In the genomic region with DNA sequence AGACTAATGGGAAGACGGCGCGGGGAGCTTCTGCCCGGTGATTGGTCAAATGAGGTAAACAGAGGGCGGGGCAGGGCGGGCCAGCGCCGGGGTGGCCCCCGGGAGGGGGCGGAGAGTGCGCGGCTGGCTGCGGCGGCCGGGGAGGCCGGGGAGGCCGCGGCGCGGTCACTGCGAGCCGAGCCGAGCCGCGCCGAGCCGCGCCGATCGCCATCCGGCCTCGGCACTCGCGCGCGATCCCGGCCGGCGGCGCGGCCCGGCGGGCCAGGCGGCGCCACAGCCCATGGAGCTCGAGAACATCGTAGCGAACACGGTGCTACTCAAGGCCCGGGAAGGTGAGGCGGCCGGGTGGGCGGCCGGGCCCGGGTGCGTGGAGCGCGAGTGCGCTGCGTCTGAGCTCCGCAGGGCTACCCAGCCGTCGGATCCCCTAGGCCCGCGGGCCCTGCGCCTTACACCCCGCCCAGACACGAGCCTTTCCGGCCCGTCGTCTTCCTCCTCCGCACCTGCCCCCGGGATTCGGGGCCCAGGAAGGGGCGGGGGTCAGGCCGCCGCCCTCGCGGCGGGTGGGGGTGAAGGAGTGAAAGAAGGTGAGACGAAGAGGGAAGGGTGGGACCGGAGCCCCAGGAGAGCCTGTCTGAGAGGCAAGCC, we compare ENCODE assay signal across 1 cellular context.
TF ChIP-seq lines count a peak whose summit lies in the region.

TSS of gene GRK6 (plus strand) at position 111 of the 645 bp plus-strand sequence. CDS start at position 281, 170 bp downstream.

TF ChIP-seq in HEK293, 187 proteins besides CTCF, POLR2A, EP300 and RAD21 (continued from another document and continues in another):
- TF ChIP-seq ZNF843 (tag by site-specific recombination; IDR thresholded peaks at IDR 0.05) (no peak), ZNF561 (tag by site-specific recombination; IDR thresholded peaks at IDR 0.05; ENCODE audit: borderline replicate concordance) (no peak), OSR2 (tag by site-specific recombination; IDR thresholded peaks at IDR 0.05) (no peak), ZNF548 (tag by site-specific recombination; IDR thresholded peaks at IDR 0.05) (no peak), GLI4 (tag by site-specific recombination; IDR thresholded peaks at IDR 0.05) (no peak), ZBTB44 (tag by site-specific recombination; IDR thresholded peaks at IDR 0.05) (no peak), KLF1 (tag by site-specific recombination; IDR thresholded peaks at IDR 0.05) (peak; percentile 87), ZNF175 (tag by site-specific recombination; IDR thresholded peaks at IDR 0.05) (no peak), IKZF3 (tag by site-specific recombination; IDR thresholded peaks at IDR 0.05) (no peak), ZNF366 (tag by site-specific recombination; conservative IDR thresholded peaks at IDR 0.05) (no peak), GLIS1 (tag by site-specific recombination; IDR thresholded peaks at IDR 0.05) (peak; percentile 44; the same call in 1 of the 2 replicates), ZNF157 (tag by site-specific recombination; IDR thresholded peaks at IDR 0.05) (no peak), ZNF155 (tag by site-specific recombination; IDR thresholded peaks at IDR 0.05) (no peak), SCRT1 (tag by site-specific recombination; IDR thresholded peaks at IDR 0.05; ENCODE audit: borderline replicate concordance) (no peak), ZEB2 (tag by site-specific recombination; IDR thresholded peaks at IDR 0.05) (0 out of 2 replicates have a peak, but pooled peaks have one; percentile 8), ZNF248 (tag by site-specific recombination; IDR thresholded peaks at IDR 0.05) (no peak), ZNF169 (tag by site-specific recombination; IDR thresholded peaks at IDR 0.05) (no peak), ZFP41 (tag by site-specific recombination; IDR thresholded peaks at IDR 0.05; ENCODE audit: borderline replicate concordance) (no peak), ZNF2 (tag by site-specific recombination; IDR thresholded peaks at IDR 0.05) (no peak), ZNF214 (tag by site-specific recombination; IDR thresholded peaks at IDR 0.05; ENCODE audit: borderline replicate concordance) (no peak), ZNF837 (tag by site-specific recombination; IDR thresholded peaks at IDR 0.05) (no peak), KLF9 (tag by site-specific recombination; IDR thresholded peaks at IDR 0.05; ENCODE audit: low read depth) (peak; percentile 30), ZNF544 (tag by site-specific recombination; IDR thresholded peaks at IDR 0.05) (no peak), ZNF785 (tag by site-specific recombination; IDR thresholded peaks at IDR 0.05) (no peak), ZBTB10 (tag by site-specific recombination; IDR thresholded peaks at IDR 0.05) (no peak), KLF7 (tag by site-specific recombination; IDR thresholded peaks at IDR 0.05; ENCODE audit: borderline replicate concordance) (no peak), EGR2 (tag by site-specific recombination; IDR thresholded peaks at IDR 0.05; ENCODE audit: low read depth) (peak; percentile 88), ZSCAN30 (tag by site-specific recombination; IDR thresholded peaks at IDR 0.05) (no peak), ZNF621 (tag by site-specific recombination; IDR thresholded peaks at IDR 0.05) (no peak), ZNF768 (tag by site-specific recombination; IDR thresholded peaks at IDR 0.05) (no peak), ZNF792 (tag by site-specific recombination; IDR thresholded peaks at IDR 0.05) (no peak), ZNF664 (tag by site-specific recombination; IDR thresholded peaks at IDR 0.05) (no peak), BCL11B (tag by site-specific recombination; IDR thresholded peaks at IDR 0.05; ENCODE audit: low read depth) (0 out of 2 replicates have a peak, but pooled peaks have one; percentile 10)
- TF ChIP-seq, protein P1, sequence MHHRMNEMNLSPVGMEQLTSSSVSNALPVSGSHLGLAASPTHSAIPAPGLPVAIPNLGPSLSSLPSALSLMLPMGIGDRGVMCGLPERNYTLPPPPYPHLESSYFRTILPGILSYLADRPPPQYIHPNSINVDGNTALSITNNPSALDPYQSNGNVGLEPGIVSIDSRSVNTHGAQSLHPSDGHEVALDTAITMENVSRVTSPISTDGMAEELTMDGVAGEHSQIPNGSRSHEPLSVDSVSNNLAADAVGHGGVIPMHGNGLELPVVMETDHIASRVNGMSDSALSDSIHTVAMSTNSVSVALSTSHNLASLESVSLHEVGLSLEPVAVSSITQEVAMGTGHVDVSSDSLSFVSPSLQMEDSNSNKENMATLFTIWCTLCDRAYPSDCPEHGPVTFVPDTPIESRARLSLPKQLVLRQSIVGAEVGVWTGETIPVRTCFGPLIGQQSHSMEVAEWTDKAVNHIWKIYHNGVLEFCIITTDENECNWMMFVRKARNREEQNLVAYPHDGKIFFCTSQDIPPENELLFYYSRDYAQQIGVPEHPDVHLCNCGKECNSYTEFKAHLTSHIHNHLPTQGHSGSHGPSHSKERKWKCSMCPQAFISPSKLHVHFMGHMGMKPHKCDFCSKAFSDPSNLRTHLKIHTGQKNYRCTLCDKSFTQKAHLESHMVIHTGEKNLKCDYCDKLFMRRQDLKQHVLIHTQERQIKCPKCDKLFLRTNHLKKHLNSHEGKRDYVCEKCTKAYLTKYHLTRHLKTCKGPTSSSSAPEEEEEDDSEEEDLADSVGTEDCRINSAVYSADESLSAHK (tag by site-specific recombination; IDR thresholded peaks at IDR 0.05): no peak
- TF ChIP-seq, protein P2, sequence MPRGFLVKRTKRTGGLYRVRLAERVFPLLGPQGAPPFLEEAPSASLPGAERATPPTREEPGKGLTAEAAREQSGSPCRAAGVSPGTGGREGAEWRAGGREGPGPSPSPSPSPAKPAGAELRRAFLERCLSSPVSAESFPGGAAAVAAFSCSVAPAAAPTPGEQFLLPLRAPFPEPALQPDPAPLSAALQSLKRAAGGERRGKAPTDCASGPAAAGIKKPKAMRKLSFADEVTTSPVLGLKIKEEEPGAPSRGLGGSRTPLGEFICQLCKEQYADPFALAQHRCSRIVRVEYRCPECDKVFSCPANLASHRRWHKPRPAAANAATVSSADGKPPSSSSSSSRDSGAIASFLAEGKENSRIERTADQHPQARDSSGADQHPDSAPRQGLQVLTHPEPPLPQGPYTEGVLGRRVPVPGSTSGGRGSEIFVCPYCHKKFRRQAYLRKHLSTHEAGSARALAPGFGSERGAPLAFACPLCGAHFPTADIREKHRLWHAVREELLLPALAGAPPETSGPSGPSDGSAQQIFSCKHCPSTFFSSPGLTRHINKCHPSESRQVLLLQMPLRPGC (tag by site-specific recombination; IDR thresholded peaks at IDR 0.05): 0 out of 2 replicates have a peak, but pooled peaks have one; percentile 15
- TF ChIP-seq, protein P3, sequence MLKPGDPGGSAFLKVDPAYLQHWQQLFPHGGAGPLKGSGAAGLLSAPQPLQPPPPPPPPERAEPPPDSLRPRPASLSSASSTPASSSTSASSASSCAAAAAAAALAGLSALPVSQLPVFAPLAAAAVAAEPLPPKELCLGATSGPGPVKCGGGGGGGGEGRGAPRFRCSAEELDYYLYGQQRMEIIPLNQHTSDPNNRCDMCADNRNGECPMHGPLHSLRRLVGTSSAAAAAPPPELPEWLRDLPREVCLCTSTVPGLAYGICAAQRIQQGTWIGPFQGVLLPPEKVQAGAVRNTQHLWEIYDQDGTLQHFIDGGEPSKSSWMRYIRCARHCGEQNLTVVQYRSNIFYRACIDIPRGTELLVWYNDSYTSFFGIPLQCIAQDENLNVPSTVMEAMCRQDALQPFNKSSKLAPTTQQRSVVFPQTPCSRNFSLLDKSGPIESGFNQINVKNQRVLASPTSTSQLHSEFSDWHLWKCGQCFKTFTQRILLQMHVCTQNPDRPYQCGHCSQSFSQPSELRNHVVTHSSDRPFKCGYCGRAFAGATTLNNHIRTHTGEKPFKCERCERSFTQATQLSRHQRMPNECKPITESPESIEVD (tag by site-specific recombination; IDR thresholded peaks at IDR 0.05): no peak
- TF ChIP-seq, protein P4, sequence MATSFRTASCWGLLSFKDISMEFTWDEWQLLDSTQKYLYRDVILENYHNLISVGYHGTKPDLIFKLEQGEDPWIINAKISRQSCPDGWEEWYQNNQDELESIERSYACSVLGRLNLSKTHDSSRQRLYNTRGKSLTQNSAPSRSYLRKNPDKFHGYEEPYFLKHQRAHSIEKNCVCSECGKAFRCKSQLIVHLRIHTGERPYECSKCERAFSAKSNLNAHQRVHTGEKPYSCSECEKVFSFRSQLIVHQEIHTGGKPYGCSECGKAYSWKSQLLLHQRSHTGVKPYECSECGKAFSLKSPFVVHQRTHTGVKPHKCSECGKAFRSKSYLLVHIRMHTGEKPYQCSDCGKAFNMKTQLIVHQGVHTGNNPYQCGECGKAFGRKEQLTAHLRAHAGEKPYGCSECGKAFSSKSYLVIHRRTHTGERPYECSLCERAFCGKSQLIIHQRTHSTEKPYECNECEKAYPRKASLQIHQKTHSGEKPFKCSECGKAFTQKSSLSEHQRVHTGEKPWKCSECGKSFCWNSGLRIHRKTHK (tag by site-specific recombination; IDR thresholded peaks at IDR 0.05): no peak
- TF ChIP-seq, protein P5, sequence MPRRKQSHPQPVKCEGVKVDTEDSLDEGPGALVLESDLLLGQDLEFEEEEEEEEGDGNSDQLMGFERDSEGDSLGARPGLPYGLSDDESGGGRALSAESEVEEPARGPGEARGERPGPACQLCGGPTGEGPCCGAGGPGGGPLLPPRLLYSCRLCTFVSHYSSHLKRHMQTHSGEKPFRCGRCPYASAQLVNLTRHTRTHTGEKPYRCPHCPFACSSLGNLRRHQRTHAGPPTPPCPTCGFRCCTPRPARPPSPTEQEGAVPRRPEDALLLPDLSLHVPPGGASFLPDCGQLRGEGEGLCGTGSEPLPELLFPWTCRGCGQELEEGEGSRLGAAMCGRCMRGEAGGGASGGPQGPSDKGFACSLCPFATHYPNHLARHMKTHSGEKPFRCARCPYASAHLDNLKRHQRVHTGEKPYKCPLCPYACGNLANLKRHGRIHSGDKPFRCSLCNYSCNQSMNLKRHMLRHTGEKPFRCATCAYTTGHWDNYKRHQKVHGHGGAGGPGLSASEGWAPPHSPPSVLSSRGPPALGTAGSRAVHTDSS (tag by site-specific recombination; IDR thresholded peaks at IDR 0.05): peak; percentile 56; the same call in 1 of the 2 replicates
- TF ChIP-seq, protein P6, sequence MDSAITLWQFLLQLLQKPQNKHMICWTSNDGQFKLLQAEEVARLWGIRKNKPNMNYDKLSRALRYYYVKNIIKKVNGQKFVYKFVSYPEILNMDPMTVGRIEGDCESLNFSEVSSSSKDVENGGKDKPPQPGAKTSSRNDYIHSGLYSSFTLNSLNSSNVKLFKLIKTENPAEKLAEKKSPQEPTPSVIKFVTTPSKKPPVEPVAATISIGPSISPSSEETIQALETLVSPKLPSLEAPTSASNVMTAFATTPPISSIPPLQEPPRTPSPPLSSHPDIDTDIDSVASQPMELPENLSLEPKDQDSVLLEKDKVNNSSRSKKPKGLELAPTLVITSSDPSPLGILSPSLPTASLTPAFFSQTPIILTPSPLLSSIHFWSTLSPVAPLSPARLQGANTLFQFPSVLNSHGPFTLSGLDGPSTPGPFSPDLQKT (IDR thresholded peaks at IDR 0.05; ENCODE audit: borderline replicate concordance, low read depth, low read length): no peak
- TF ChIP-seq, protein P7, sequence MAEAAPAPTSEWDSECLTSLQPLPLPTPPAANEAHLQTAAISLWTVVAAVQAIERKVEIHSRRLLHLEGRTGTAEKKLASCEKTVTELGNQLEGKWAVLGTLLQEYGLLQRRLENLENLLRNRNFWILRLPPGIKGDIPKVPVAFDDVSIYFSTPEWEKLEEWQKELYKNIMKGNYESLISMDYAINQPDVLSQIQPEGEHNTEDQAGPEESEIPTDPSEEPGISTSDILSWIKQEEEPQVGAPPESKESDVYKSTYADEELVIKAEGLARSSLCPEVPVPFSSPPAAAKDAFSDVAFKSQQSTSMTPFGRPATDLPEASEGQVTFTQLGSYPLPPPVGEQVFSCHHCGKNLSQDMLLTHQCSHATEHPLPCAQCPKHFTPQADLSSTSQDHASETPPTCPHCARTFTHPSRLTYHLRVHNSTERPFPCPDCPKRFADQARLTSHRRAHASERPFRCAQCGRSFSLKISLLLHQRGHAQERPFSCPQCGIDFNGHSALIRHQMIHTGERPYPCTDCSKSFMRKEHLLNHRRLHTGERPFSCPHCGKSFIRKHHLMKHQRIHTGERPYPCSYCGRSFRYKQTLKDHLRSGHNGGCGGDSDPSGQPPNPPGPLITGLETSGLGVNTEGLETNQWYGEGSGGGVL (tag by site-specific recombination; IDR thresholded peaks at IDR 0.05): 0 out of 2 replicates have a peak, but pooled peaks have one; percentile 20
- TF ChIP-seq, protein P8, sequence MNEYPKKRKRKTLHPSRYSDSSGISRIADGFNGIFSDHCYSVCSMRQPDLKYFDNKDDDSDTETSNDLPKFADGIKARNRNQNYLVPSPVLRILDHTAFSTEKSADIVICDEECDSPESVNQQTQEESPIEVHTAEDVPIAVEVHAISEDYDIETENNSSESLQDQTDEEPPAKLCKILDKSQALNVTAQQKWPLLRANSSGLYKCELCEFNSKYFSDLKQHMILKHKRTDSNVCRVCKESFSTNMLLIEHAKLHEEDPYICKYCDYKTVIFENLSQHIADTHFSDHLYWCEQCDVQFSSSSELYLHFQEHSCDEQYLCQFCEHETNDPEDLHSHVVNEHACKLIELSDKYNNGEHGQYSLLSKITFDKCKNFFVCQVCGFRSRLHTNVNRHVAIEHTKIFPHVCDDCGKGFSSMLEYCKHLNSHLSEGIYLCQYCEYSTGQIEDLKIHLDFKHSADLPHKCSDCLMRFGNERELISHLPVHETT (tag by site-specific recombination; IDR thresholded peaks at IDR 0.05): no peak
